Comparison of ENCODE assay signal across 8 cellular contexts in the genomic region with DNA sequence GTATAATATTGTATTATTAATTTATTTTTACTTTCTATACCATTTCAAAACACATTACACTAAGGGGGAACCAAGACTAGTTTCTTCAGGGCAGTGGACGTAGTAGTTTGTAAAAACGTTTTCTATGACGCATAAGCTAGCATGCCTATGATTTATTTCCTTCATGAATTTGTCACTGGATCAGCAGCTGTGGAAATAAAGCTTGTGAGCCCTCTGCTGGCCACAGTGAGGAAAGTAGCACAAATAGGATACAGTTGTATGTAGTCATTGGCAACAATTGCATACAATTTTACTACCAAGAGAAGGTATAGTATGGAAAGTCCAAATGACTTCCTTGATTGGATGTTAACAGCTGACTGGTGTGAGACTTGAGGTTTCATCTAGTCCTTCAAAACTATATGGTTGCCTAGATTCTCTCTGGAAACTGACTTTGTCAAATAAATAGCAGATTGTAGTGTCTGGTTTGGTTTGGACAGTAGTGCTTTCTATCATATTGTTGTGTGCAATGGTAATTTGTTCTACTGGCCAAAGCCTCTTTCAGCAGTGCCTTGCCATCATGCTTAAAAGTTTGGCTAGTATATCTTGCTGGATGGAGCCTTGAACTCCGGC. TPM values are rescaled to one million over a fixed set of nuclear protein-coding genes. Genes with fewer than 3 reads are reported as not detected.
DNase-seq lines count a peak whose midpoint lies in the region; ATAC-seq and TF ChIP-seq lines count a peak whose summit lies in the region.

No MANE protein-coding gene starts in this region.

- H3K79me2 ChIP-seq in SU-DHL-6 (ENCODE audit: insufficient read depth, low read length): no peaks in the 10 kb centered on the region

- H3K36me3 ChIP-seq in SU-DHL-6 (ENCODE audit: low read length) (peaks cover 17% of the 10 kb centered on the region), gastrocnemius medialis (peaks cover 0 to 23% of the 10 kb centered on the region in 2 donors)

- H3K27ac ChIP-seq in SU-DHL-6 (ENCODE audit: low read depth, low read length): no peak overlapping the region
- H3K27ac ChIP-seq in gastrocnemius medialis: no peak overlapping the region

- TF ChIP-seq CTCF in SU-DHL-6 (IDR thresholded peaks at IDR 0.05; ENCODE audit: insufficient read depth, low read length, poor library complexity, severe bottlenecking) (peak; percentile 69), gastrocnemius medialis (IDR thresholded peaks at IDR 0.05 in 4 of 5, conservative IDR thresholded peaks at IDR 0.05 in 1 of 5) (peak; percentile 70 to 74 (median 73))

- H3K4me1 ChIP-seq in gastrocnemius medialis: no peaks in the 10 kb centered on the region

- DNase-seq in SIG-M5 treated with dmso at 0.1 percent for 504 hours (lab: John Stamatoyannopoulos, UW; ENCODE audit: unreplicated experiment): peak; percentile 76
- DNase-seq in SIG-M5 (lab: John Stamatoyannopoulos, UW): no peak
- DNase-seq in NCI-H1105 treated with DMSO at 0.1 percent for 48 hours (lab: John Stamatoyannopoulos, UW): peak; percentile 80
- DNase-seq in amygdala (lab: John Stamatoyannopoulos, UW): peak in 32 of 56 donors; percentile 2 to 73 (median 18)
- DNase-seq in left ventricle myocardium superior: peak; percentile 40
- peak; percentile 20 to 66 for DNase-seq in gastrocnemius medialis

- no peaks in the 10 kb centered on the region for H3K9me2 ChIP-seq in SU-DHL-6 (replicated peaks; ENCODE audit: insufficient read depth, low read length)

- H3K4me3 ChIP-seq in SU-DHL-6 (ENCODE audit: insufficient read depth, low read length, poor library complexity, severe bottlenecking) (no peak overlapping the region), gastrocnemius medialis (no peak overlapping the region)

- no peak overlapping the region for H3K9ac ChIP-seq in SU-DHL-6 (ENCODE audit: low read length)

- no peaks in the 10 kb centered on the region for H3K9me3 ChIP-seq in SU-DHL-6 (ENCODE audit: insufficient read depth, low read length)
- no peaks in the 10 kb centered on the region for H3K9me3 ChIP-seq in gastrocnemius medialis

- H4K20me1 ChIP-seq in SU-DHL-6 (ENCODE audit: low read depth, low read length): no peaks in the 10 kb centered on the region

- no peak overlapping the region for H2AFZ ChIP-seq in SU-DHL-6 (ENCODE audit: low read depth, low read length, severe bottlenecking)

- in situ Hi-C loops in gastrocnemius medialis (cut with MboI; ENCODE audit: low sequenced_read_pairs in 4 of 4): loop anchor here in 3 of 4 donors (5.0 to 25.0 kb wide), 2 partner anchors 218 to 223 kb away; no protein-coding TSS in a partner anchor

- no peaks in the 10 kb centered on the region for H3F3A ChIP-seq in SU-DHL-6 (ENCODE audit: insufficient read depth)

- H3K27me3 ChIP-seq in SU-DHL-6 (ENCODE audit: low read length) (no peaks in the 10 kb centered on the region), gastrocnemius medialis (no peaks in the 10 kb centered on the region)

- intact Hi-C loops in left ventricle myocardium superior (cut with micrococcal nuclease): no loop called here
- intact Hi-C loops in gastrocnemius medialis (cut with DNase I; ENCODE audit: low total_unique reads): loop anchor here (1.0 to 2.0 kb wide), 2 partner anchors 61 to 218 kb away; partner anchors contain the start of genes ERH and SLC39A9

- TF ChIP-seq POLR2A in gastrocnemius medialis (IDR thresholded peaks at IDR 0.05): no peak

- peak; percentile 89 for ATAC-seq in left ventricle myocardium superior
- ATAC-seq in gastrocnemius medialis: peak; percentile 99
- ATAC-seq in HG02759 (IDR thresholded peaks at IDR 0.05; ENCODE audit: unreplicated experiment): no peak

- H3K4me2 ChIP-seq in SU-DHL-6 (ENCODE audit: low read depth, low read length, poor library complexity, severe bottlenecking): no peak overlapping the region

RNA-seq across cellular contexts. Expression of gene PLEKHD1, which starts 24.3 kb away (rescaled TPM):
- total RNA-seq in left ventricle myocardium superior (0.37 TPM), gastrocnemius medialis (under 1 TPM in 2 of 4 donors, not detected in 2; 0.04 to 0.10 TPM)
